23 cellular contexts compared by ENCODE assay signal in the genomic region with DNA sequence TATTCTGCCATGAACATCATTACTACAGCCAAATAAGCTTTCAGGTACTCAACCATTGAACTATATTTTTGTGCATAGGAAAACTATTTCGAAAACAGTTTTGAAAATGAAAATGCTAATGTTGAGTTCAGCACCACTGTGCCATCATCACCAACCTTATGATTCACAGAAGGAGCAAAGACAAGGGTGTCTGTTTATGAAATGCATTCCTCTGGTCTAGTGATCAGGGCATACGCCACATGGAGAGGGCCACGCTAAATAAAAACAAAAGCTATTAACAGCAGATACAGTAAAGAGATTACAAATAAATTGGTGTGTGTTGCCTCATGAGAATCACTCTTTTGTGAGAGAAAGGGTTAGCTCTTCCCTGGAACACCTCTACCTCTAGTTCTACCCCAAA. TPM values are rescaled to one million over a fixed set of nuclear protein-coding genes. Genes with fewer than 3 reads are reported as not detected.
DNase-seq lines count a peak whose midpoint lies in the region; ATAC-seq, FAIRE-seq and TF ChIP-seq lines count a peak whose summit lies in the region.
"Had no signal": no experiment of that assay in that cellular context is flagged by ENCODE, and none has a peak within 500 bp of the region (broad histone marks: within the 10 kb centered on the region; RNA-seq: fewer than 3 reads in every experiment).

No MANE protein-coding gene starts in this region.

- FAIRE-seq in GM12891 (lab: Jason Lieb, UNC) = peak; percentile 51
- FAIRE-seq in astrocyte (lab: Jason Lieb, UNC) = no peak
- FAIRE-seq: endometrium, small intestine had no signal

- H3K27ac Mint-ChIP-seq in astrocyte (ENCODE audit: unreplicated experiment) = no peak overlapping the region
- peak overlapping the region; percentile 5 for H3K27ac Mint-ChIP-seq in progenitor cell of endocrine pancreas
- H3K27ac Mint-ChIP-seq: activated B cell treated with CpG ODN at 0.5 μM for 24 hours; activated CD4-positive, alpha-beta memory T cell treated with anti-CD3 and anti-CD28 coated beads, Interleukin-2, amount 10 ng/mL, durations not matched to agents 7 days and 5 days; natural killer cell had no signal

- H3K4me2 ChIP-seq in astrocyte (ENCODE audit: low read length) = no peak overlapping the region
- H3K4me2 ChIP-seq: KMS-11 had no signal

- H3K36me3 ChIP-seq in astrocyte (ENCODE audit: insufficient read depth, low read length) = peaks cover 3% of the 10 kb centered on the region
- H3K36me3 ChIP-seq: BE2C had no signal

- peak overlapping the region; percentile 14 for H3K27ac ChIP-seq in astrocyte (ENCODE audit: low read depth, low read length)
- H3K27ac ChIP-seq: KMS-11 had no signal

- TF ChIP-seq CTCF in astrocyte (IDR thresholded peaks at IDR 0.05; ENCODE audit: insufficient read depth, low read depth, low read length) = no peak
- no peak for TF ChIP-seq CTCF in progenitor cell of endocrine pancreas (IDR thresholded peaks at IDR 0.05; ENCODE audit: unreplicated experiment)

- no peak overlapping the region for H2AFZ ChIP-seq in astrocyte (ENCODE audit: low read depth, low read length)

- no peaks in the 10 kb centered on the region for H3K9me3 ChIP-seq in astrocyte (ENCODE audit: insufficient read depth, low read depth, low read length)
- H3K9me3 ChIP-seq: BE2C had no signal

- H3K9me3 Mint-ChIP-seq in astrocyte (ENCODE audit: unreplicated experiment) = no peaks in the 10 kb centered on the region
- H3K9me3 Mint-ChIP-seq in progenitor cell of endocrine pancreas (ENCODE audit: low read depth) = no peaks in the 10 kb centered on the region
- H3K9me3 Mint-ChIP-seq: activated B cell treated with CpG ODN at 0.5 μM for 24 hours; activated CD4-positive, alpha-beta memory T cell treated with anti-CD3 and anti-CD28 coated beads, Interleukin-2, amount 10 ng/mL, durations not matched to agents 7 days and 5 days; natural killer cell had no signal

- H3K4me1 Mint-ChIP-seq in astrocyte (ENCODE audit: low read depth, unreplicated experiment) (peaks cover 44% of the 10 kb centered on the region), progenitor cell of endocrine pancreas (ENCODE audit: low read depth) (peaks cover 54% of the 10 kb centered on the region)
- H3K4me1 Mint-ChIP-seq: activated CD4-positive, alpha-beta memory T cell treated with anti-CD3 and anti-CD28 coated beads, Interleukin-2, amount 10 ng/mL, durations not matched to agents 7 days and 5 days had no signal

- H3K27me3 ChIP-seq in astrocyte (ENCODE audit: insufficient read depth, low read length) = no peaks in the 10 kb centered on the region
- H3K27me3 ChIP-seq: BE2C had no signal

- peaks cover 90% of the 10 kb centered on the region for H3K79me2 ChIP-seq in astrocyte (ENCODE audit: insufficient read depth, low read length)

- DNase-seq in GM12891 (ENCODE audit: insufficient read length, low spot score) (no peak), astrocyte (ENCODE audit: low read depth) (peak; percentile 22), progenitor cell of endocrine pancreas (ENCODE audit: low spot score, unreplicated experiment) (no peak), activated gamma-delta T cell (lab: John Stamatoyannopoulos, UW) (no peak), GM19238 (ENCODE audit: insufficient read length, low spot score) (no peak)
- DNase-seq: activated B cell treated with CpG ODN at 0.5 μM for 24 hours; activated CD4-positive, alpha-beta memory T cell treated with anti-CD3 and anti-CD28 coated beads, Interleukin-2, amount 10 ng/mL, durations not matched to agents 7 days and 5 days; activated naive CD4-positive, alpha-beta T cell treated with anti-CD3 and anti-CD28 coated beads, Interleukin-2, amount 50 U/mL, for 16 hours; BE2C; hypothalamus; islet precursor cell; natural killer cell; NCI-H1092 treated with DMSO at 0.1 percent for 48 hours; NCI-H524 treated with DMSO at 0.1 percent for 48 hours; SHP77 treated with DMSO at 0.1 percent for 48 hours; small intestine; stimulated activated CD4-positive, alpha-beta T cell treated with anti-CD3 and anti-CD28 coated beads, Interleukin-4, amount 100 ng/mL, for 4 hours; T-helper 2 cell had no signal

- H3K4me3 Mint-ChIP-seq in astrocyte (ENCODE audit: unreplicated experiment) = no peak overlapping the region
- no peak overlapping the region for H3K4me3 Mint-ChIP-seq in progenitor cell of endocrine pancreas (ENCODE audit: low read depth)
- H3K4me3 Mint-ChIP-seq: activated B cell treated with CpG ODN at 0.5 μM for 24 hours; activated CD4-positive, alpha-beta memory T cell treated with anti-CD3 and anti-CD28 coated beads, Interleukin-2, amount 10 ng/mL, durations not matched to agents 7 days and 5 days; natural killer cell had no signal

- no peak for TF ChIP-seq POLR2A in GM12891 (IDR thresholded peaks at IDR 0.05; ENCODE audit: low read depth, low read length)

- peaks cover 38% of the 10 kb centered on the region for H3K4me1 ChIP-seq in astrocyte (ENCODE audit: insufficient read depth, low read length)

- H3K4me3 ChIP-seq in astrocyte (ENCODE audit: insufficient read depth, low read depth, low read length) = no peak overlapping the region

- no peak overlapping the region for H3K9ac ChIP-seq in astrocyte (ENCODE audit: low read length)
- H3K9ac ChIP-seq: KMS-11 had no signal

- H3K27me3 Mint-ChIP-seq in astrocyte (ENCODE audit: low read depth, unreplicated experiment) = no peaks in the 10 kb centered on the region
- H3K27me3 Mint-ChIP-seq in progenitor cell of endocrine pancreas = no peaks in the 10 kb centered on the region
- H3K27me3 Mint-ChIP-seq: activated B cell treated with CpG ODN at 0.5 μM for 24 hours; activated CD4-positive, alpha-beta memory T cell treated with anti-CD3 and anti-CD28 coated beads, Interleukin-2, amount 10 ng/mL, durations not matched to agents 7 days and 5 days had no signal

- H3K36me3 Mint-ChIP-seq in astrocyte (ENCODE audit: low read depth, unreplicated experiment) (no peaks in the 10 kb centered on the region), progenitor cell of endocrine pancreas (ENCODE audit: insufficient read depth) (peaks cover 8% of the 10 kb centered on the region)
- H3K36me3 Mint-ChIP-seq: natural killer cell had no signal

- ATAC-seq in GM21576 (IDR thresholded peaks at IDR 0.05; ENCODE audit: unreplicated experiment) (peak; percentile 44), GM21825 (IDR thresholded peaks at IDR 0.05; ENCODE audit: unreplicated experiment) (no peak), GM18867 (IDR thresholded peaks at IDR 0.05; ENCODE audit: unreplicated experiment) (no peak)
- ATAC-seq: natural killer cell had no signal

- H4K20me1 ChIP-seq in astrocyte (ENCODE audit: insufficient read depth, low read length) = peaks cover 56% of the 10 kb centered on the region

TF ChIP-seq in GM12891, 5 proteins besides CTCF, POLR2A, EP300 and RAD21:
- TF ChIP-seq TAF1 (IDR thresholded peaks at IDR 0.05; ENCODE audit: low read depth, low read length) (no peak), POLR2AphosphoS5 (IDR thresholded peaks at IDR 0.05; ENCODE audit: low read depth, low read length) (no peak), PAX5 (IDR thresholded peaks at IDR 0.05; ENCODE audit: insufficient read depth, low read length, severe bottlenecking) (no peak), POU2F2 (IDR thresholded peaks at IDR 0.05; ENCODE audit: low read depth, low read length) (no peak), SPI1 (IDR thresholded peaks at IDR 0.05; ENCODE audit: low read depth, low read length) (no peak)

RNA-seq across cellular contexts. Expression of a gene that starts 43.2 kb away (rescaled TPM):
- polyA plus RNA-seq in GM12891 (2012; ENCODE audit: low read depth, missing spikeins) = 21.9 TPM
- 12.1 and 13.6 TPM in 2 replicates for total RNA-seq in astrocyte
- 26.0 and 28.8 TPM in 2 replicates for total RNA-seq in progenitor cell of endocrine pancreas

RNA-seq across cellular contexts. Expression of a gene that starts 45.3 kb away (rescaled TPM):
- 39.9 TPM for polyA plus RNA-seq in GM12891 (2012; ENCODE audit: low read depth, missing spikeins)
- 114 and 115 TPM in 2 replicates for total RNA-seq in astrocyte
- total RNA-seq in progenitor cell of endocrine pancreas = 145 and 149 TPM in 2 replicates
